Comparison of ENCODE assay signal across 8 cellular contexts in the genomic region with DNA sequence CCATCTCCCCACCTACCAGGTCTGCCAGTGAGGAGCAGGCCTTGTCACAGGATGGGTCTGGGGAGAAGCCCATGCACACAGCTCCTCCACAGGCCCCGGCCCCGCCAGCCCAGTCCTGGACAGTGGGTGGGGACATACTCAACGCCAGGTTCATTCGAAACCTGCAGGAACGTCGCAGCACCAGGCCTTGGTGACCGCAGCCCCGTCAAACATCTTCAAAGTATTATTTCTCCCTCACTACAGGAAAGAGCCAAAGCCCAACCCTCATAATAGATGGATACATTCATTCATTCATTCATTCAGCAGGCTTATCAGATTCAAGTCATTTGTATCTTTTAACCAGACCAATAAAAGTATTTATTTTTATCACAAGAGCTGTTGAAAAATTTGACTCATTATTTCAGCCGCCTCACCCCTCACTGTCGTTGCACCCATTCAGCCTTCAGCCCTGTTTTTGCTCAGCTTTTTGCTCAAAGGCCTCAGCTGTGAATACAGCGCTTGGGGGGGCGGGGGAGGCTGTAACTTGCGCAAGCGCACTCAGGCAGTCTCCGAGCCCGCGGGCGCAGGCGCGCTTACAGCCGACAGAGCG. TPM values are rescaled to one million over a fixed set of nuclear protein-coding genes. Genes with fewer than 3 reads are reported as not detected.
A peak's percentile ranks its signal among the peaks of the same experiment; 100 is the strongest.
DNase-seq lines count a peak whose midpoint lies in the region; ATAC-seq and TF ChIP-seq lines count a peak whose summit lies in the region.

No MANE protein-coding gene starts in this region.

- POLR2A ChIA-PET in Panc1 (lab: Charles Lee): interaction anchor here (0.7 kb wide), 1 partner anchor 12 kb away, joined by 4 read pairs; no protein-coding TSS in a partner anchor

- H3K4me1 ChIP-seq in Panc1 (ENCODE audit: control insufficient read depth, insufficient read depth, low read length): peaks cover 17% of the 10 kb centered on the region

- H3K36me3 Mint-ChIP-seq in brain: peaks cover 45% of the 10 kb centered on the region

- in situ Hi-C loops in Panc1 (cut with HindIII; ENCODE audit: low pct_unique_long_range_greater_than_20kb, low sequenced_read_pairs): no loop called here

- no peak; the same call in 1 of the 2 replicates for ATAC-seq in Panc1

- CTCF ChIA-PET in Panc1 (lab: Charles Lee): interaction anchor here (0.6 to 1.1 kb wide), 2 partner anchors 441 to 1622 kb away, joined by 3 read pairs; no protein-coding TSS in a partner anchor

- H3K27me3 ChIP-seq in Panc1 (ENCODE audit: control insufficient read depth, insufficient read depth, low read length): no peaks in the 10 kb centered on the region

- H3K4me3 Mint-ChIP-seq in brain: peak overlapping the region; percentile 91 to 97 (median 93)

- DNase-seq in activated gamma-delta T cell (lab: John Stamatoyannopoulos, UW) (peak; percentile 90), activated gamma-delta T cell treated with Interleukin-2 at 50 U/mL for 16 hours (no peak), Panc1 (ENCODE audit: low read depth, low spot score) (peak; percentile 54), iris pigment epithelial cell (ENCODE audit: low read depth) (peak; percentile 91), NCI-H1048 (lab: John Stamatoyannopoulos, UW) (no peak)
- DNase-seq in stimulated activated CD4-positive, alpha-beta T cell treated with anti-CD3 and anti-CD28 coated beads, Interleukin-15, amount 100 ng/mL, for 24 hours: peak; percentile 94
- no peak for DNase-seq in activated CD4-positive, CD25-positive, alpha-beta regulatory T cell (lab: John Stamatoyannopoulos, UW)

- TF ChIP-seq CTCF in Panc1 (IDR thresholded peaks at IDR 0.05): no peak
- no peak for TF ChIP-seq CTCF in brain (conservative IDR thresholded peaks at IDR 0.05)

- no peaks in the 10 kb centered on the region for H3K9me3 Mint-ChIP-seq in brain

- no peaks in the 10 kb centered on the region; the same call in 1 of the 2 replicates for H3K36me3 ChIP-seq in Panc1 (ENCODE audit: control insufficient read depth, insufficient read depth, low read length)

- peaks cover 5% of the 10 kb centered on the region for H3K27me3 Mint-ChIP-seq in brain

- intact Hi-C loops in Panc1 (cut with micrococcal nuclease; ENCODE audit: unreplicated experiment): no loop called here

- TSS peak; percentile 70 for BruUV-seq in Panc1 (replicated peaks; lab: Mats Ljungman, UMichigan)

- peaks cover 22% of the 10 kb centered on the region for H3K4me1 Mint-ChIP-seq in brain

- peak overlapping the region; percentile 38 to 83 for H3K4me3 ChIP-seq in Panc1 (ENCODE audit: low read depth in 2 of 2, low read length in 2 of 2)

- peak overlapping the region; percentile 87 for H3K27ac ChIP-seq in Panc1 (ENCODE audit: low read length)

- H3K27ac Mint-ChIP-seq in brain: peak overlapping the region; percentile 80 to 96 (median 93)

- H3K9me3 ChIP-seq in Panc1 (ENCODE audit: control insufficient read depth, insufficient read depth, low read depth, low read length): no peaks in the 10 kb centered on the region

RNA-seq across cellular contexts. Expression of gene C6orf136, which starts 0.4 kb away (rescaled TPM):
- total RNA-seq in Panc1 (2021; ENCODE audit: unreplicated experiment): 30.8 TPM
- 18.1 TPM for polyA plus RNA-seq in Panc1 (2012; ENCODE audit: insufficient read length)
- 41.1 TPM for polyA plus RNA-seq in brain (ENCODE audit: insufficient read depth, low read depth, low replicate concordance)

RNA-seq across cellular contexts. Expression of gene ATAT1, which starts 19.9 kb away (rescaled TPM):
- total RNA-seq in Panc1 (2021; ENCODE audit: unreplicated experiment): 15.8 TPM
- 24.4 TPM for polyA plus RNA-seq in Panc1 (2012; ENCODE audit: insufficient read length)
- polyA plus RNA-seq in brain (ENCODE audit: insufficient read depth, low read depth, low replicate concordance): 46.9 TPM

RNA-seq across cellular contexts. Expression of gene DHX16, which starts 26.3 kb away (rescaled TPM):
- total RNA-seq in Panc1 (2021; ENCODE audit: unreplicated experiment): 44.5 TPM
- 56.6 TPM for polyA plus RNA-seq in Panc1 (2012; ENCODE audit: insufficient read length)
- polyA plus RNA-seq in brain (ENCODE audit: insufficient read depth, low read depth, low replicate concordance): 41.2 TPM

RNA-seq across cellular contexts. Expression of gene MRPS18B, which starts 28.9 kb away (rescaled TPM):
- 69.1 TPM for total RNA-seq in Panc1 (2021; ENCODE audit: unreplicated experiment)
- 60.3 TPM for polyA plus RNA-seq in Panc1 (2012; ENCODE audit: insufficient read length)
- 127 TPM for polyA plus RNA-seq in brain (ENCODE audit: insufficient read depth, low read depth, low replicate concordance)

RNA-seq across cellular contexts. Expression of gene PPP1R10, which starts 29.5 kb away (rescaled TPM):
- 82.9 TPM for total RNA-seq in Panc1 (2021; ENCODE audit: unreplicated experiment)
- 31.9 TPM for polyA plus RNA-seq in Panc1 (2012; ENCODE audit: insufficient read length)
- 40.7 TPM for polyA plus RNA-seq in brain (ENCODE audit: insufficient read depth, low read depth, low replicate concordance)

Comparison
In these comparisons a context has a peak if more than half of its experiments do, and no peak if none do; other contexts are left out.
1. DNase-seq: peak in activated gamma-delta T cell (single experiment), Panc1 (single experiment), iris pigment epithelial cell (single experiment) and stimulated activated CD4-positive, alpha-beta T cell treated with anti-CD3 and anti-CD28 coated beads, Interleukin-15, amount 100 ng/mL, for 24 hours (single experiment); none in activated gamma-delta T cell treated with Interleukin-2 at 50 U/mL for 16 hours (single experiment), NCI-H1048 (single experiment) and activated CD4-positive, CD25-positive, alpha-beta regulatory T cell (0 of 4).